In genomic region chr1:100811808-100812207, GRCh38 we compare ENCODE assay signal across 26 cellular contexts.
"Had no signal": no experiment of that assay in that cellular context is flagged by ENCODE, and none has a peak within 500 bp of the region (broad histone marks: within the 10 kb centered on the region; RNA-seq: fewer than 3 reads in every experiment).

No MANE protein-coding gene starts in this region.

- H3K36me3 ChIP-seq: esophagus squamous epithelium, gastrocnemius medialis, ovary, sigmoid colon, spleen, tibial artery had no signal

- H3K4me3 ChIP-seq: esophagus squamous epithelium, gastrocnemius medialis, lung, ovary, psoas muscle, sigmoid colon, skin epidermis, spleen, testis, tibial artery had no signal

- H3K9me3 Mint-ChIP-seq: effector memory CD8-positive, alpha-beta T cell; stimulated activated memory B cell treated with anti-CD40 and anti-IgM and Interleukin-4, amounts not matched to agents 10 μg/mL and 1 μg/mL and 100 μg/mL, for 72 hours; type B pancreatic cell had no signal

- H3K27me3 Mint-ChIP-seq: type B pancreatic cell had no signal

- H3K27ac ChIP-seq: esophagus squamous epithelium, gastrocnemius medialis, ovary, psoas muscle, sigmoid colon, skin epidermis, spleen, testis, tibial artery had no signal

- H3K36me3 Mint-ChIP-seq: stimulated activated memory B cell treated with anti-CD40 and anti-IgM and Interleukin-4, amounts not matched to agents 10 μg/mL and 1 μg/mL and 100 μg/mL, for 72 hours; type B pancreatic cell had no signal

- H3K27ac Mint-ChIP-seq: effector memory CD8-positive, alpha-beta T cell; memory B cell; naive thymus-derived CD4-positive, alpha-beta T cell; nephron; stimulated activated memory B cell treated with anti-CD40 and anti-IgM and Interleukin-4, amounts not matched to agents 10 μg/mL and 1 μg/mL and 100 μg/mL, for 72 hours; type B pancreatic cell had no signal

- H3K4me1 Mint-ChIP-seq: nephron had no signal

- H3K27me3 ChIP-seq: gastrocnemius medialis, ovary, sigmoid colon, spleen, testis, tibial artery had no signal

- H3K9me3 ChIP-seq: esophagus squamous epithelium, gastrocnemius medialis, ovary, psoas muscle, spleen, testis, tibial artery had no signal

- H3K4me3 Mint-ChIP-seq: effector memory CD8-positive, alpha-beta T cell; memory B cell; naive thymus-derived CD4-positive, alpha-beta T cell; nephron; stimulated activated memory B cell treated with anti-CD40 and anti-IgM and Interleukin-4, amounts not matched to agents 10 μg/mL and 1 μg/mL and 100 μg/mL, for 72 hours; type B pancreatic cell had no signal

- H3K4me1 ChIP-seq: gastrocnemius medialis, psoas muscle, sigmoid colon, testis had no signal

- DNase-seq: cortex of kidney; effector memory CD8-positive, alpha-beta T cell; erythroblast; esophagus squamous epithelium; gastrocnemius medialis; head of caudate nucleus; midbrain; naive thymus-derived CD4-positive, alpha-beta T cell; nucleus accumbens; ovary; posterior cingulate gyrus; psoas muscle; right cardiac atrium; sigmoid colon; spleen; stimulated activated CD4-positive, alpha-beta T cell treated with anti-CD3 and anti-CD28 coated beads, Interleukin-4, amount 100 ng/mL, for 4 hours; stimulated activated naive CD8-positive, alpha-beta T cell treated with anti-CD3 and anti-CD28 coated beads, Interleukin-15, Interleukin-2, amounts not matched to agents 100 U/mL and 50 U/mL, for 24 hours; substantia nigra; testis; tibial artery had no signal
